12 cellular contexts compared by ENCODE assay signal in genomic region chr16:87954361-87954760, GRCh38. TPM values are rescaled to one million over a fixed set of nuclear protein-coding genes. Genes with fewer than 3 reads are reported as not detected.
DNase-seq lines count a peak whose midpoint lies in the region; ATAC-seq, FAIRE-seq and TF ChIP-seq lines count a peak whose summit lies in the region.
"Had no signal": no experiment of that assay in that cellular context is flagged by ENCODE, and none has a peak within 500 bp of the region (broad histone marks: within the 10 kb centered on the region; RNA-seq: fewer than 3 reads in every experiment).

No MANE protein-coding gene starts in this region.

- FAIRE-seq in GM19239 (lab: Jason Lieb, UNC): no peak
- FAIRE-seq: G401.6 had no signal

- peaks cover 20% of the 10 kb centered on the region for H3K36me3 Mint-ChIP-seq in activated CD4-positive, alpha-beta memory T cell treated with anti-CD3 and anti-CD28 coated beads for 36 hours
- no peaks in the 10 kb centered on the region for H3K36me3 Mint-ChIP-seq in glutamatergic neuron (ENCODE audit: unreplicated experiment)

- ATAC-seq in psoas muscle: no peak
- no peak for ATAC-seq in GM18519 (IDR thresholded peaks at IDR 0.05; ENCODE audit: low FRiP score, unreplicated experiment)
- ATAC-seq in HG03521 (IDR thresholded peaks at IDR 0.05; ENCODE audit: unreplicated experiment): no peak

- no peaks in the 10 kb centered on the region for H3K9me3 Mint-ChIP-seq in activated CD4-positive, alpha-beta memory T cell treated with anti-CD3 and anti-CD28 coated beads for 36 hours
- peaks cover 12% of the 10 kb centered on the region for H3K9me3 Mint-ChIP-seq in glutamatergic neuron (ENCODE audit: unreplicated experiment)

- peak overlapping the region; percentile 99 for H3K27ac Mint-ChIP-seq in activated CD4-positive, alpha-beta memory T cell treated with anti-CD3 and anti-CD28 coated beads for 36 hours
- peak overlapping the region; percentile 14 for H3K27ac Mint-ChIP-seq in glutamatergic neuron (ENCODE audit: unreplicated experiment)

- no peaks in the 10 kb centered on the region for H3K27me3 ChIP-seq in DOHH2 (ENCODE audit: control insufficient read depth, low read length)
- H3K27me3 ChIP-seq in psoas muscle (ENCODE audit: insufficient read depth in 3 of 3, low read length in 2 of 3): no peaks in the 10 kb centered on the region

- no peaks in the 10 kb centered on the region for H3K9me2 ChIP-seq in DOHH2 (replicated peaks; ENCODE audit: control insufficient read depth, low read length)

- peak overlapping the region; percentile 81 for H3K4me2 ChIP-seq in DOHH2 (ENCODE audit: low read length)

- H3K4me1 Mint-ChIP-seq in activated CD4-positive, alpha-beta memory T cell treated with anti-CD3 and anti-CD28 coated beads for 36 hours (ENCODE audit: low read depth): peaks cover 72% of the 10 kb centered on the region
- peaks cover 32% of the 10 kb centered on the region for H3K4me1 Mint-ChIP-seq in glutamatergic neuron (ENCODE audit: low read depth, unreplicated experiment)

- POLR2A ChIA-PET in activated CD4-positive, alpha-beta memory T cell treated with anti-CD3 and anti-CD28 coated beads for 36 hours (lab: Charles Lee): no interaction called here

- DNase-seq in activated CD4-positive, alpha-beta memory T cell treated with anti-CD3 and anti-CD28 coated beads for 36 hours: no peak
- DNase-seq in glutamatergic neuron (no peak), psoas muscle (no peak), GM19239 (ENCODE audit: insufficient read length, low spot score) (no peak)
- DNase-seq in stimulated activated CD4-positive, alpha-beta T cell treated with anti-CD3 and anti-CD28 coated beads, Interleukin-12 subunit alpha, Interleukin-12 subunit beta, amount 100 ng/mL, for 4 hours: no peak
- DNase-seq: activated CD4-positive, alpha-beta T cell treated with anti-CD3 and anti-CD28 coated beads for 1 hour; central memory CD4-positive, alpha-beta T cell; NK-92 treated with Interleukin-12 subunit alpha and Interleukin-12 subunit beta, amount 100 ng/mL, for 24 hours had no signal

- intact Hi-C loops in activated CD4-positive, alpha-beta memory T cell treated with anti-CD3 and anti-CD28 coated beads for 36 hours (cut with micrococcal nuclease): loop anchor here (5.0 to 10.0 kb wide), 3 partner anchors 50 to 503 kb away; partner anchors contain the start of gene ZCCHC14
- intact Hi-C loops in psoas muscle (cut with DNase I): no loop called here

- no peaks in the 10 kb centered on the region for H3K9me3 ChIP-seq in DOHH2 (ENCODE audit: control insufficient read depth, insufficient read depth, low read length)
- no peaks in the 10 kb centered on the region for H3K9me3 ChIP-seq in psoas muscle

- H3K27me3 Mint-ChIP-seq in activated CD4-positive, alpha-beta memory T cell treated with anti-CD3 and anti-CD28 coated beads for 36 hours: no peaks in the 10 kb centered on the region
- peaks cover 5% of the 10 kb centered on the region for H3K27me3 Mint-ChIP-seq in glutamatergic neuron (ENCODE audit: unreplicated experiment)

- H3K36me3 ChIP-seq in DOHH2 (ENCODE audit: control insufficient read depth, low read length): peaks cover 69% of the 10 kb centered on the region
- peaks cover 0 to 22% of the 10 kb centered on the region in 2 donors for H3K36me3 ChIP-seq in psoas muscle (ENCODE audit: insufficient read depth in 1 of 2, low read depth in 1 of 2)

- no peak overlapping the region for H3K4me3 Mint-ChIP-seq in activated CD4-positive, alpha-beta memory T cell treated with anti-CD3 and anti-CD28 coated beads for 36 hours
- no peak overlapping the region for H3K4me3 Mint-ChIP-seq in glutamatergic neuron (ENCODE audit: unreplicated experiment)

- peaks cover 16% of the 10 kb centered on the region for H3F3A ChIP-seq in DOHH2 (ENCODE audit: control insufficient read depth, insufficient read depth)

- peaks cover 13% of the 10 kb centered on the region; the same call in 1 of the 2 replicates for H4K20me1 ChIP-seq in DOHH2 (ENCODE audit: control insufficient read depth, insufficient read depth, low read depth, low read length)

- CTCF ChIA-PET in activated CD4-positive, alpha-beta memory T cell treated with anti-CD3 and anti-CD28 coated beads for 36 hours (lab: Charles Lee): no interaction called here

- peak overlapping the region; percentile 33 for H3K4me3 ChIP-seq in DOHH2 (ENCODE audit: low read length)
- H3K4me3 ChIP-seq in psoas muscle: no peak overlapping the region

- peaks cover 79% of the 10 kb centered on the region for H3K79me2 ChIP-seq in DOHH2 (ENCODE audit: control insufficient read depth, low read length)

- peaks cover 58% of the 10 kb centered on the region for H3K4me1 ChIP-seq in DOHH2 (ENCODE audit: control insufficient read depth, low read length)
- H3K4me1 ChIP-seq in psoas muscle: peaks cover 35% of the 10 kb centered on the region

- TF ChIP-seq CTCF in DOHH2 (IDR thresholded peaks at IDR 0.05; ENCODE audit: low read depth, low read length, poor library complexity, severe bottlenecking) (no peak), glutamatergic neuron (IDR thresholded peaks at IDR 0.05; ENCODE audit: partially characterized antibody, unreplicated experiment) (no peak), psoas muscle (IDR thresholded peaks at IDR 0.05) (no peak)

- 70 to 77% (median 72%) methylated on average over 14 of the region's 14 CpGs for WGBS in psoas muscle, 3 donors

- H3K27ac ChIP-seq in DOHH2 (ENCODE audit: low read depth, low read length): peak overlapping the region; percentile 21
- peak overlapping the region; percentile 99 for H3K27ac ChIP-seq in psoas muscle

RNA-seq across cellular contexts. Expression of gene BANP, which starts 3.1 kb away (rescaled TPM):
- total RNA-seq in activated CD4-positive, alpha-beta memory T cell treated with anti-CD3 and anti-CD28 coated beads for 36 hours: 10 to 100 TPM; 29.6 to 30.6 TPM
- 25.5 TPM for total RNA-seq in glutamatergic neuron (ENCODE audit: unreplicated experiment)
- total RNA-seq in psoas muscle: 10 to 100 TPM; 11.9 to 15.3 (median 14.7) TPM
- 10 to 100 TPM in 1 of 3 donors, 1 to 10 TPM in 2; 7.7 to 14.2 (median 7.8) TPM for polyA plus RNA-seq in psoas muscle

RNA-seq across cellular contexts. Expression of gene CA5A, which starts 18.0 kb away (rescaled TPM):
- not detected for total RNA-seq in activated CD4-positive, alpha-beta memory T cell treated with anti-CD3 and anti-CD28 coated beads for 36 hours
- total RNA-seq in glutamatergic neuron (ENCODE audit: unreplicated experiment) (not detected), psoas muscle (under 1 TPM in 1 of 4 donors, not detected in 3; 0.12 TPM)
- not detected for polyA plus RNA-seq in psoas muscle
